In the genomic region with DNA sequence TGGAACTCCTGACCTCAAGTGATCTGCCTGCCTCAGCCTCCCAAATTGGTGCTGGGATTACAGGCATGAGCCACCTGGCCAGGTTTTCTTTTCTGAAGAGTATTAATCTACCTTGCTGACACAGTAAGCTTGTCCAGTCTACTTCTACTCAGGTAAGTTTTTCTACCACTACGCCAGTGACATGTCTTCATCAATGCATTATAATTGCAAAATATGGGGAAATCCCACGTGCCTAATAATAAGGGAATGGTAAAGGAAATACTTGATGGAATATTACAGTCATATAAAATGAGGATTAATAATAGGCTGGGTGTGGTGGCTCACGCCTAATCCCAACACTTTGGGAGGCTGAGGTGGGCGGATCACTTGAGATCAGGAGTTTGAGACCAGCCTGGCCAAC, we compare ENCODE assay signal across 28 cellular contexts.
"Had no signal": no experiment of that assay in that cellular context is flagged by ENCODE, and none has a peak within 500 bp of the region (broad histone marks: within the 10 kb centered on the region; RNA-seq: fewer than 3 reads in every experiment).

No MANE protein-coding gene starts in this region.

- H2AFZ ChIP-seq: hepatocyte, neural progenitor cell had no signal

- H3K4me2 ChIP-seq: hepatocyte, neural progenitor cell had no signal

- ATAC-seq: foreskin keratinocyte; gastroesophageal sphincter; heart left ventricle; left cardiac atrium; left lung; naive thymus-derived CD4-positive, alpha-beta T cell; psoas muscle; right cardiac atrium; stimulated activated effector memory CD8-positive, alpha-beta T cell treated with anti-CD3 and anti-CD28 coated beads, Interleukin-12 subunit alpha, Interleukin-12 subunit beta, amount 100 ng/mL, for 72 hours; upper lobe of right lung had no signal

- H3K27me3 Mint-ChIP-seq: naive thymus-derived CD4-positive, alpha-beta T cell had no signal

- H3K27ac Mint-ChIP-seq: dendritic cell treated with granulocyte-macrophage colony-stimulating factor and Interleukin-4, amounts not matched to agents 40 ng/mL and 50 ng/mL, for 4 days; endodermal cell; nephron; neural progenitor cell had no signal

- H3K9me3 ChIP-seq: colonic mucosa, gastroesophageal sphincter, left lung, psoas muscle, sigmoid colon, stomach, thoracic aorta, tibial nerve, upper lobe of right lung, uterus had no signal

- H3K9ac ChIP-seq: neural progenitor cell had no signal

- DNase-seq: colonic mucosa; effector CD8-positive, alpha-beta T cell; endodermal cell; erythroblast; foreskin keratinocyte; heart left ventricle; left cardiac atrium; left lung; mesendoderm; midbrain; naive thymus-derived CD4-positive, alpha-beta T cell; psoas muscle; right cardiac atrium; sigmoid colon; stimulated activated CD4-positive, alpha-beta T cell treated with anti-CD3 and anti-CD28 coated beads, Interleukin-2, amount 100 ng/mL, for 24 hours; stimulated activated CD4-positive, alpha-beta T cell treated with anti-CD3 and anti-CD28 coated beads, Interleukin-4, amount 100 ng/mL, for 24 hours; stimulated activated naive CD4-positive, alpha-beta T cell treated with Interleukin-2 at 50 U/mL for 16 hours; stomach; upper lobe of right lung; uterus had no signal

- H3K4me3 Mint-ChIP-seq: dendritic cell treated with granulocyte-macrophage colony-stimulating factor and Interleukin-4, amounts not matched to agents 40 ng/mL and 50 ng/mL, for 4 days; endodermal cell; naive thymus-derived CD4-positive, alpha-beta T cell; nephron; neural progenitor cell; stimulated activated effector memory CD8-positive, alpha-beta T cell treated with anti-CD3 and anti-CD28 coated beads, Interleukin-12 subunit alpha, Interleukin-12 subunit beta, amount 100 ng/mL, for 72 hours had no signal

- H3K9me3 Mint-ChIP-seq: dendritic cell treated with granulocyte-macrophage colony-stimulating factor and Interleukin-4, amounts not matched to agents 40 ng/mL and 50 ng/mL, for 4 days; stimulated activated effector memory CD8-positive, alpha-beta T cell treated with anti-CD3 and anti-CD28 coated beads, Interleukin-12 subunit alpha, Interleukin-12 subunit beta, amount 100 ng/mL, for 72 hours had no signal

- H3K4me1 ChIP-seq: colonic mucosa, gastroesophageal sphincter, heart left ventricle, left lung, neural progenitor cell, psoas muscle, sigmoid colon, stomach, tibial nerve, upper lobe of right lung, uterus had no signal

- H3K4me1 Mint-ChIP-seq: nephron had no signal

- H3K36me3 Mint-ChIP-seq: neural progenitor cell had no signal

- H3K79me2 ChIP-seq: hepatocyte had no signal

- H3K36me3 ChIP-seq: colonic mucosa, gastroesophageal sphincter, heart left ventricle, left lung, neural progenitor cell, sigmoid colon, stomach, thoracic aorta, tibial nerve, upper lobe of right lung, uterus had no signal

- H3K4me3 ChIP-seq: colonic mucosa, gastroesophageal sphincter, heart left ventricle, hepatocyte, left lung, neural progenitor cell, psoas muscle, sigmoid colon, stomach, thoracic aorta, tibial nerve, upper lobe of right lung, uterus had no signal

- H3K27me3 ChIP-seq: colonic mucosa, foreskin keratinocyte, hepatocyte, left lung, neural progenitor cell, sigmoid colon, stomach, tibial nerve, upper lobe of right lung, uterus had no signal

- H3K27ac ChIP-seq: colonic mucosa, foreskin keratinocyte, gastroesophageal sphincter, heart left ventricle, hepatocyte, neural progenitor cell, psoas muscle, sigmoid colon, stomach, thoracic aorta, tibial nerve, upper lobe of right lung, uterus had no signal
